Comparison of ENCODE assay signal across 8 cellular contexts in genomic region chr16:81095653-81095952, GRCh38. TPM values are rescaled to one million over a fixed set of nuclear protein-coding genes. Genes with fewer than 3 reads are reported as not detected.
DNase-seq lines count a peak whose midpoint lies in the region; ATAC-seq, FAIRE-seq and TF ChIP-seq lines count a peak whose summit lies in the region.

No MANE protein-coding gene starts in this region.

- no peaks in the 10 kb centered on the region for H3K27me3 Mint-ChIP-seq in T-helper 2 cell treated with Interferon-gamma antibody and Interleukin-4, amounts not matched to agents 5 μg/mL and 100 μg/mL, for 36 hours (ENCODE audit: low read depth)
- H3K27me3 Mint-ChIP-seq in effector memory CD8-positive, alpha-beta T cell, result no peaks in the 10 kb centered on the region

- peaks cover 4% of the 10 kb centered on the region for H3K9me3 Mint-ChIP-seq in T-helper 2 cell treated with Interferon-gamma antibody and Interleukin-4, amounts not matched to agents 5 μg/mL and 100 μg/mL, for 36 hours
- peaks cover 0 to 2% of the 10 kb centered on the region in 2 donors for H3K9me3 Mint-ChIP-seq in effector memory CD8-positive, alpha-beta T cell

- no peak for DNase-seq in T-helper 2 cell treated with Interferon-gamma antibody and Interleukin-4, amounts not matched to agents 5 μg/mL and 100 μg/mL, for 36 hours (ENCODE audit: low spot score)
- DNase-seq in T-helper 2 cell (no peak), LNCaP clone FGC (ENCODE audit: low read depth) (no peak), omental fat pad (ENCODE audit: low spot score) (no peak), NCI-H187 (lab: John Stamatoyannopoulos, UW) (no peak), foreskin melanocyte (no peak), D721Med (ENCODE audit: insufficient read length, low spot score) (no peak)
- no peak for DNase-seq in effector memory CD8-positive, alpha-beta T cell

- peaks cover 2% of the 10 kb centered on the region for H3K36me3 Mint-ChIP-seq in T-helper 2 cell treated with Interferon-gamma antibody and Interleukin-4, amounts not matched to agents 5 μg/mL and 100 μg/mL, for 36 hours (ENCODE audit: low read depth)
- H3K36me3 Mint-ChIP-seq in effector memory CD8-positive, alpha-beta T cell (ENCODE audit: insufficient read depth), result peaks cover 8% of the 10 kb centered on the region

- no peak for ATAC-seq in effector memory CD8-positive, alpha-beta T cell (replicated peaks)
- peak; percentile 25 for ATAC-seq in omental fat pad (ENCODE audit: low FRiP score)

- TF ChIP-seq CTCF in LNCaP clone FGC (IDR thresholded peaks at IDR 0.05; ENCODE audit: control insufficient read depth, extremely low read depth, insufficient read depth), result no peak
- TF ChIP-seq CTCF in omental fat pad (IDR thresholded peaks at IDR 0.05), result no peak
- TF ChIP-seq CTCF in D721Med (IDR thresholded peaks at IDR 0.05; ENCODE audit: insufficient read depth, missing control alignments), result no peak

- H3K4me3 ChIP-seq in LNCaP clone FGC (ENCODE audit: low read depth, low read length), result peak overlapping the region; percentile 79

- no peak for FAIRE-seq in D721Med (lab: Jason Lieb, UNC)

- H3K4me3 Mint-ChIP-seq in T-helper 2 cell treated with Interferon-gamma antibody and Interleukin-4, amounts not matched to agents 5 μg/mL and 100 μg/mL, for 36 hours, result peak overlapping the region; percentile 79
- H3K4me3 Mint-ChIP-seq in effector memory CD8-positive, alpha-beta T cell, result peak overlapping the region; percentile 69 to 73

- H3K27ac Mint-ChIP-seq in T-helper 2 cell treated with Interferon-gamma antibody and Interleukin-4, amounts not matched to agents 5 μg/mL and 100 μg/mL, for 36 hours, result no peak overlapping the region
- no peak overlapping the region for H3K27ac Mint-ChIP-seq in effector memory CD8-positive, alpha-beta T cell

- H3K4me1 Mint-ChIP-seq in T-helper 2 cell treated with Interferon-gamma antibody and Interleukin-4, amounts not matched to agents 5 μg/mL and 100 μg/mL, for 36 hours (ENCODE audit: low read depth), result peaks cover 4% of the 10 kb centered on the region
- peaks cover 4 to 6% of the 10 kb centered on the region in 2 donors for H3K4me1 Mint-ChIP-seq in effector memory CD8-positive, alpha-beta T cell (ENCODE audit: low read depth in 2 of 2)

RNA-seq across cellular contexts. Expression of gene GCSH, which starts 0.6 kb away (rescaled TPM):
- total RNA-seq in omental fat pad, result 10 to 100 TPM; 19.2 to 39.7 (median 21.0) TPM

RNA-seq across cellular contexts. Expression of gene C16orf46, which starts 18.6 kb away (rescaled TPM):
- total RNA-seq in omental fat pad, result 1 to 10 TPM in 1 of 4 donors, not detected in 3; 1.2 TPM

RNA-seq across cellular contexts. Expression of gene ATMIN, which starts 60.0 kb away (rescaled TPM):
- total RNA-seq in omental fat pad, result 10 to 100 TPM; 34.5 to 45.6 (median 37.5) TPM
